ENCODE assay signal across 23 cellular contexts in genomic region chr11:82261367-82261766, GRCh38.
DNase-seq lines count a peak whose midpoint lies in the region; ATAC-seq and TF ChIP-seq lines count a peak whose summit lies in the region.
"Had no signal": no experiment of that assay in that cellular context is flagged by ENCODE, and none has a peak within 500 bp of the region (broad histone marks: within the 10 kb centered on the region; RNA-seq: fewer than 3 reads in every experiment).

No MANE protein-coding gene starts in this region.

- H3K36me3 Mint-ChIP-seq in effector memory CD8-positive, alpha-beta T cell (ENCODE audit: insufficient read depth) = peaks cover 3% of the 10 kb centered on the region
- H3K36me3 Mint-ChIP-seq: CD14-positive monocyte had no signal

- H3K9me3 Mint-ChIP-seq in effector memory CD8-positive, alpha-beta T cell = peaks cover 0 to 11% of the 10 kb centered on the region in 2 donors

- no peaks in the 10 kb centered on the region for H4K20me1 ChIP-seq in OCI-LY3 (ENCODE audit: insufficient read depth, low read length)

- H3K27ac ChIP-seq in OCI-LY3 (ENCODE audit: low read length) = peak overlapping the region; percentile 6; the same call in 1 of the 2 replicates
- H3K27ac ChIP-seq: KMS-11 had no signal

- ATAC-seq in GM18502 (IDR thresholded peaks at IDR 0.05; ENCODE audit: poor library complexity, unreplicated experiment) (peak; percentile 49), GM21515 (IDR thresholded peaks at IDR 0.05; ENCODE audit: unreplicated experiment) (peak; percentile 55), HG03103 (IDR thresholded peaks at IDR 0.05; ENCODE audit: low read depth, unreplicated experiment) (peak; percentile 78), GM21423 (IDR thresholded peaks at IDR 0.05; ENCODE audit: unreplicated experiment) (no peak)
- no peak for ATAC-seq in effector memory CD8-positive, alpha-beta T cell (replicated peaks)
- ATAC-seq: Panc1, SK-N-SH treated with all-trans-retinoic acid at 6 μM for 48 hours had no signal

- H3K4me1 ChIP-seq in OCI-LY3 (ENCODE audit: low read length) = peaks cover 21% of the 10 kb centered on the region

- no peak for DNase-seq in effector memory CD8-positive, alpha-beta T cell
- DNase-seq in GM20000 (ENCODE audit: low spot score) (no peak), NCI-H128 (lab: John Stamatoyannopoulos, UW; ENCODE audit: unreplicated experiment) (no peak)
- DNase-seq: DMS53, GDM1, H7, IMR-90, NCI-H1092, NCI-H1436 treated with DMSO at 0.1 percent for 48 hours, NCI-H1930, NCI-H226, NCI-H524, NCI-H774 had no signal

- no peak for TF ChIP-seq CTCF in OCI-LY3 (IDR thresholded peaks at IDR 0.05; ENCODE audit: low read depth, low read length)
- no peak for TF ChIP-seq CTCF in GM20000 (IDR thresholded peaks at IDR 0.05; ENCODE audit: extremely low read depth, missing control alignments)

- H3K27me3 Mint-ChIP-seq in effector memory CD8-positive, alpha-beta T cell = no peaks in the 10 kb centered on the region
- H3K27me3 Mint-ChIP-seq: B cell had no signal

- H3K4me1 Mint-ChIP-seq in effector memory CD8-positive, alpha-beta T cell (ENCODE audit: low read depth in 2 of 2) = no peaks in the 10 kb centered on the region
- H3K4me1 Mint-ChIP-seq: B cell, CD14-positive monocyte had no signal

- no peaks in the 10 kb centered on the region for H3K79me2 ChIP-seq in OCI-LY3 (ENCODE audit: low read length)

- no peak overlapping the region for H3K4me3 Mint-ChIP-seq in effector memory CD8-positive, alpha-beta T cell
- H3K4me3 Mint-ChIP-seq: B cell, CD14-positive monocyte had no signal

- no peak overlapping the region for H3K4me3 ChIP-seq in OCI-LY3 (ENCODE audit: low read length)

- H3K36me3 ChIP-seq in OCI-LY3 (replicated peaks; ENCODE audit: low read depth, low read length) = no peaks in the 10 kb centered on the region

- H3K27me3 ChIP-seq in OCI-LY3 (ENCODE audit: low read depth, low read length) = no peaks in the 10 kb centered on the region

- H3K9me3 ChIP-seq in OCI-LY3 (ENCODE audit: insufficient read depth, low read length) = no peaks in the 10 kb centered on the region

- peak overlapping the region; percentile 37 for H3K4me2 ChIP-seq in OCI-LY3 (ENCODE audit: low read length)
- H3K4me2 ChIP-seq: KMS-11 had no signal

- no peak overlapping the region for H2AFZ ChIP-seq in OCI-LY3 (ENCODE audit: low read depth, low read length)

- no peak overlapping the region for H3K27ac Mint-ChIP-seq in effector memory CD8-positive, alpha-beta T cell
- H3K27ac Mint-ChIP-seq: B cell, CD14-positive monocyte had no signal

- no peak overlapping the region for H3K9ac ChIP-seq in OCI-LY3 (ENCODE audit: low read length)
- H3K9ac ChIP-seq: KMS-11 had no signal

Comparison
In these comparisons a context has a peak if more than half of its experiments do, and no peak if none do; other contexts are left out.
1. ATAC-seq: peak in GM18502 (single experiment), GM21515 (single experiment) and HG03103 (single experiment); none in effector memory CD8-positive, alpha-beta T cell (single experiment) and GM21423 (single experiment).